27 cellular contexts compared by ENCODE assay signal in the genomic region with DNA sequence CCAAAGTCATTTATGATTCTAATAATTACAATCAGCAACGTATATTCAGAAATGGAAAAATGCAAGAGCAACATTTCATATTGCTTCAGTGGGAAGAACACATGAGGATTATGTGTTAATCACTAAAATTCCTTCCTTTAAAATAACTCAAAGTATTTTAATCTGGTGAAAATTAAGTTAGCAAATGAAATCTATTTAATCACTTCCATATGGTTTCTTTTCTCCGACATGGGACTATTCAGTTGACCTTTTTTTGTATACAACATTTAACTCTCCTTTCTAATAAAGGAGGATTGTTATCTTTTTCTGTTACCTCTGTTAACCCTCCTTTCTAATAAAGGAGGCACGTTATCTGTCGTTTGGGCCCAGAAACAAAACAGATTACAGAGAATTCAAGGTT.
"Had no signal": no experiment of that assay in that cellular context is flagged by ENCODE, and none has a peak within 500 bp of the region (broad histone marks: within the 10 kb centered on the region; RNA-seq: fewer than 3 reads in every experiment).

No MANE protein-coding gene starts in this region.

- H3K27me3 ChIP-seq: dorsolateral prefrontal cortex, esophagus muscularis mucosa, gastrocnemius medialis, neural progenitor cell, right atrium auricular region, testis, tibial artery had no signal

- H3K27ac ChIP-seq: dorsolateral prefrontal cortex, esophagus muscularis mucosa, gastrocnemius medialis, neural progenitor cell, prostate gland, right atrium auricular region, testis, tibial artery had no signal

- H3K4me3 Mint-ChIP-seq: memory B cell; naive B cell; natural killer cell treated with Interleukin-12 subunit alpha and Interleukin-12 subunit beta and Interleukin-15 and Interleukin-18, amount 100 ng/mL, for 72 hours; neural progenitor cell; stimulated activated effector memory CD8-positive, alpha-beta T cell treated with anti-CD3 and anti-CD28 coated beads, Interleukin-12 subunit alpha, Interleukin-12 subunit beta, amount 100 ng/mL, for 72 hours had no signal

- H3K4me1 ChIP-seq: esophagus muscularis mucosa, gastrocnemius medialis, neural progenitor cell, prostate gland, testis, tibial artery had no signal

- ATAC-seq: gastrocnemius medialis; left lobe of liver; mucosa of descending colon; natural killer cell treated with Interleukin-12 subunit alpha and Interleukin-12 subunit beta and Interleukin-15 and Interleukin-18, amount 100 ng/mL, for 72 hours; sciatic nerve; stimulated activated effector memory CD8-positive, alpha-beta T cell treated with anti-CD3 and anti-CD28 coated beads, Interleukin-12 subunit alpha, Interleukin-12 subunit beta, amount 100 ng/mL, for 72 hours; stimulated activated naive CD8-positive, alpha-beta T cell treated with anti-CD3 and anti-CD28 coated beads, Interleukin-15, Interleukin-2, amounts not matched to agents 100 U/mL and 50 U/mL, for 24 hours had no signal

- H3K36me3 Mint-ChIP-seq: naive B cell; stimulated activated effector memory CD8-positive, alpha-beta T cell treated with anti-CD3 and anti-CD28 coated beads, Interleukin-12 subunit alpha, Interleukin-12 subunit beta, amount 100 ng/mL, for 72 hours had no signal

- H3K27me3 Mint-ChIP-seq: memory B cell, naive B cell, type B pancreatic cell had no signal

- H3K4me2 ChIP-seq: neural progenitor cell, smooth muscle cell had no signal

- H3K4me3 ChIP-seq: dorsolateral prefrontal cortex, esophagus muscularis mucosa, gastrocnemius medialis, lung, mucosa of descending colon, neural progenitor cell, prostate gland, right atrium auricular region, smooth muscle cell, testis, tibial artery had no signal

- H3K9ac ChIP-seq: neural progenitor cell had no signal

- H3K9me3 Mint-ChIP-seq: memory B cell; naive B cell; natural killer cell treated with Interleukin-12 subunit alpha and Interleukin-12 subunit beta and Interleukin-15 and Interleukin-18, amount 100 ng/mL, for 72 hours; neural progenitor cell; stimulated activated effector memory CD8-positive, alpha-beta T cell treated with anti-CD3 and anti-CD28 coated beads, Interleukin-12 subunit alpha, Interleukin-12 subunit beta, amount 100 ng/mL, for 72 hours had no signal

- FAIRE-seq: colon, endothelial cell of umbilical vein, kidney had no signal

- H2AFZ ChIP-seq: neural progenitor cell had no signal

- DNase-seq: dorsolateral prefrontal cortex; effector CD4-positive, alpha-beta T cell; gastrocnemius medialis; head of caudate nucleus; kidney; mucosa of descending colon; naive B cell; stimulated activated CD4-positive, alpha-beta T cell treated with anti-CD3 and anti-CD28 coated beads, Interleukin-2, amount 100 ng/mL, for 24 hours; stimulated activated CD4-positive, alpha-beta T cell treated with anti-CD3 and anti-CD28 coated beads, Interleukin-4, amount 100 ng/mL, for 24 hours; stimulated activated naive CD8-positive, alpha-beta T cell treated with anti-CD3 and anti-CD28 coated beads, Interleukin-15, Interleukin-2, amounts not matched to agents 100 U/mL and 50 U/mL, for 24 hours; substantia nigra; testis; tibial artery had no signal

- H3K27ac Mint-ChIP-seq: memory B cell; natural killer cell treated with Interleukin-12 subunit alpha and Interleukin-12 subunit beta and Interleukin-15 and Interleukin-18, amount 100 ng/mL, for 72 hours; neural progenitor cell; stimulated activated effector memory CD8-positive, alpha-beta T cell treated with anti-CD3 and anti-CD28 coated beads, Interleukin-12 subunit alpha, Interleukin-12 subunit beta, amount 100 ng/mL, for 72 hours; type B pancreatic cell had no signal

- H3K4me1 Mint-ChIP-seq: neural progenitor cell; stimulated activated effector memory CD8-positive, alpha-beta T cell treated with anti-CD3 and anti-CD28 coated beads, Interleukin-12 subunit alpha, Interleukin-12 subunit beta, amount 100 ng/mL, for 72 hours had no signal

- H3K9me3 ChIP-seq: esophagus muscularis mucosa, gastrocnemius medialis, mucosa of descending colon, prostate gland, right atrium auricular region, testis, tibial artery had no signal

- H3K36me3 ChIP-seq: esophagus muscularis mucosa, prostate gland, right atrium auricular region, tibial artery had no signal
